In the genomic region with DNA sequence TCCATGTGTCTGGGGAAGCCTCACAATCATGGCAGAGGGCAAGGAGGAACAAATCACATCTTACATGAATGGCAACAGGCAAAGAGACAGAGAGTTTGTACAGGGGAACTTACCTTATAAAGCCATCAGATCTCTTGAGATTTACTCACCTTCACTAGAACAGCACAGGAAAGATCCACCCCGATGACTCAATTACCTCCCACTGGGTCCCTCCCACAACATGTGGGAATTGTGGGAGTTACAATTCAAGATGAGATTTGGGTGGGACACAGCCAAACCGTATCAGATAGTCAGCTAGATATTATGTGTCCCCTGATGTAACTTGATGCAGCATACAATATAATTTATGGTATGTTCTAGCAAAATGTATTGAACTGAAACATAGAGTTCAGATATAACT, we compare ENCODE assay signal across 37 cellular contexts.
"Had no signal": no experiment of that assay in that cellular context is flagged by ENCODE, and none has a peak within 500 bp of the region (broad histone marks: within the 10 kb centered on the region; RNA-seq: fewer than 3 reads in every experiment).

No MANE protein-coding gene starts in this region.

- H3K27ac Mint-ChIP-seq: activated B cell treated with CpG ODN at 0.5 μM for 24 hours; activated CD8-positive, alpha-beta memory T cell treated with anti-CD3 and anti-CD28 coated beads, Interleukin-2, amount 10 ng/mL, durations not matched to agents 7 days and 5 days; activated CD8-positive, alpha-beta T cell treated with anti-CD3 and anti-CD28 coated beads, Interleukin-2, amount 10 ng/mL, durations not matched to agents 7 days and 5 days; activated naive CD4-positive, alpha-beta T cell treated with anti-CD3 and anti-CD28 coated beads for 36 hours; activated naive CD4-positive, alpha-beta T cell treated with anti-CD3 and anti-CD28 coated beads, Interleukin-2, amount 50 U/mL, for 24 hours; activated naive CD8-positive, alpha-beta T cell treated with anti-CD3 and anti-CD28 coated beads for 36 hours; activated naive CD8-positive, alpha-beta T cell treated with anti-CD3 and anti-CD28 coated beads, Interleukin-2, amount 50 U/mL, for 24 hours; activated T-helper 2 cell treated with anti-CD3 and anti-CD28 coated beads, Interferon-gamma antibody, Interleukin-2, Interleukin-4, amounts not matched to agents 10 μg/mL and 5 μg/mL and 100 μg/mL, durations not matched to agents 14 hours and 24 hours and 36 hours; T-helper 2 cell treated with Interferon-gamma antibody and Interleukin-4, amounts not matched to agents 5 μg/mL and 100 μg/mL, for 36 hours had no signal

- ATAC-seq: activated CD4-positive, CD25-positive, alpha-beta regulatory T cell treated with anti-CD3 and anti-CD28 coated beads, Interleukin-2, amount 50 U/mL, for 24 hours; activated CD8-positive, alpha-beta memory T cell treated with anti-CD3 and anti-CD28 coated beads, Interleukin-2, amount 10 ng/mL, durations not matched to agents 7 days and 5 days; activated CD8-positive, alpha-beta T cell treated with anti-CD3 and anti-CD28 coated beads, Interleukin-2, amount 10 ng/mL, durations not matched to agents 7 days and 5 days; activated naive CD8-positive, alpha-beta T cell treated with anti-CD3 and anti-CD28 coated beads, Interleukin-2, amount 50 U/mL, for 24 hours; body of pancreas; gastroesophageal sphincter; heart right ventricle had no signal

- H3K27me3 ChIP-seq: adrenal gland, body of pancreas, cardiac muscle cell, colonic mucosa, esophagus squamous epithelium, gastroesophageal sphincter, heart right ventricle, hepatocyte had no signal

- H3K36me3 ChIP-seq: adrenal gland, cardiac muscle cell, colonic mucosa, esophagus squamous epithelium, gastroesophageal sphincter, heart right ventricle, WERI-Rb-1 had no signal

- H3K27ac ChIP-seq: adrenal gland, body of pancreas, cardiac muscle cell, colonic mucosa, epithelial cell of prostate, esophagus squamous epithelium, gastroesophageal sphincter, heart right ventricle, hepatocyte, WERI-Rb-1 had no signal

- H3K79me2 ChIP-seq: hepatocyte had no signal

- H3K9me3 ChIP-seq: body of pancreas, colonic mucosa had no signal

- H3K4me2 ChIP-seq: hepatocyte had no signal

- H2AFZ ChIP-seq: hepatocyte had no signal

- DNase-seq: activated B cell treated with CpG ODN at 0.5 μM for 24 hours; activated CD4-positive, alpha-beta T cell treated with anti-CD3 and anti-CD28 coated beads for 48 hours; activated CD4-positive, alpha-beta T cell treated with anti-CD3 and anti-CD28 coated beads, Interleukin-2, amount 50 U/mL, for 1 hour; activated CD4-positive, alpha-beta T cell treated with anti-CD3 and anti-CD28 coated beads, Interleukin-2, amount 50 U/mL, for 48 hours; activated CD8-positive, alpha-beta memory T cell treated with anti-CD3 and anti-CD28 coated beads, Interleukin-2, amount 10 ng/mL, durations not matched to agents 7 days and 5 days; activated CD8-positive, alpha-beta memory T cell treated with anti-CD3 and anti-CD28 coated beads, Interleukin-2, amount 50 U/mL, for 4 hours; activated CD8-positive, alpha-beta T cell treated with anti-CD3 and anti-CD28 coated beads, Interleukin-2, amount 10 ng/mL, durations not matched to agents 7 days and 5 days; activated effector memory CD4-positive, alpha-beta T cell treated with anti-CD3 and anti-CD28 coated beads, Interleukin-2, amount 50 U/mL, for 16 hours; activated naive CD4-positive, alpha-beta T cell treated with anti-CD3 and anti-CD28 coated beads for 36 hours; activated naive CD8-positive, alpha-beta T cell treated with anti-CD3 and anti-CD28 coated beads for 36 hours; activated naive CD8-positive, alpha-beta T cell treated with anti-CD3 and anti-CD28 coated beads, Interleukin-2, amount 50 U/mL, for 24 hours; activated T-cell treated with anti-CD3 and anti-CD28 coated beads, Interleukin-2, amount 50 U/mL, for 1 hour; activated T-cell treated with anti-CD3 and anti-CD28 coated beads, Interleukin-2, amount 50 U/mL, for 48 hours; adrenal gland; amygdala; aorta; body of pancreas; central memory CD4-positive, alpha-beta T cell; cerebellar nuclear complex; colonic mucosa; effector CD8-positive, alpha-beta T cell; esophagus squamous epithelium; foreskin melanocyte; heart right ventricle; T1000; WERI-Rb-1 had no signal

- FAIRE-seq: endometrium, endothelial cell of umbilical vein had no signal

- H3K4me3 Mint-ChIP-seq: activated B cell treated with CpG ODN at 0.5 μM for 24 hours; activated CD8-positive, alpha-beta memory T cell treated with anti-CD3 and anti-CD28 coated beads, Interleukin-2, amount 10 ng/mL, durations not matched to agents 7 days and 5 days; activated CD8-positive, alpha-beta T cell treated with anti-CD3 and anti-CD28 coated beads, Interleukin-2, amount 10 ng/mL, durations not matched to agents 7 days and 5 days; activated naive CD4-positive, alpha-beta T cell treated with anti-CD3 and anti-CD28 coated beads for 36 hours; activated naive CD4-positive, alpha-beta T cell treated with anti-CD3 and anti-CD28 coated beads, Interleukin-2, amount 50 U/mL, for 24 hours; activated naive CD8-positive, alpha-beta T cell treated with anti-CD3 and anti-CD28 coated beads for 36 hours; activated naive CD8-positive, alpha-beta T cell treated with anti-CD3 and anti-CD28 coated beads, Interleukin-2, amount 50 U/mL, for 24 hours; activated T-helper 1 cell treated with anti-CD3 and anti-CD28 coated beads, Interleukin-12 subunit alpha, Interleukin-12 subunit beta, Interleukin-2, Interleukin-4 antibody, amounts not matched to agents 30 ng/mL and 10 ng/mL and 1 ng/mL, durations not matched to agents 14 hours and 24 hours and 36 hours; T-helper 2 cell treated with Interferon-gamma antibody and Interleukin-4, amounts not matched to agents 5 μg/mL and 100 μg/mL, for 36 hours had no signal

- H3K27me3 Mint-ChIP-seq: activated CD8-positive, alpha-beta memory T cell treated with anti-CD3 and anti-CD28 coated beads, Interleukin-2, amount 10 ng/mL, durations not matched to agents 7 days and 5 days; activated naive CD4-positive, alpha-beta T cell treated with anti-CD3 and anti-CD28 coated beads, Interleukin-2, amount 50 U/mL, for 24 hours; activated naive CD8-positive, alpha-beta T cell treated with anti-CD3 and anti-CD28 coated beads for 36 hours; activated naive CD8-positive, alpha-beta T cell treated with anti-CD3 and anti-CD28 coated beads, Interleukin-2, amount 50 U/mL, for 24 hours had no signal

- H3K4me3 ChIP-seq: adrenal gland, body of pancreas, cardiac muscle cell, colonic mucosa, esophagus squamous epithelium, gastroesophageal sphincter, heart right ventricle, hepatocyte had no signal

- H3K4me1 ChIP-seq: adrenal gland, body of pancreas, colonic mucosa, esophagus squamous epithelium, gastroesophageal sphincter, heart right ventricle had no signal
